Comparison of ENCODE assay signal across 9 cellular contexts in genomic region chr5:69492391-69493234, GRCh38. TPM values are rescaled to one million over a fixed set of nuclear protein-coding genes. Genes with fewer than 3 reads are reported as not detected.
DNase-seq lines count a peak whose midpoint lies in the region; ATAC-seq, FAIRE-seq and TF ChIP-seq lines count a peak whose summit lies in the region.
"Had no signal": no experiment of that assay in that cellular context is flagged by ENCODE, and none has a peak within 500 bp of the region (broad histone marks: within the 10 kb centered on the region; RNA-seq: fewer than 3 reads in every experiment).

TSS of gene OCLN (plus strand) at chr5:69492790. CDS start at chr5:69504245, 11,455 bp downstream.

- H2BK20ac ChIP-seq in H1 (ENCODE audit: low read length), result peak within 1 kb of the TSS; percentile 74; the same call in 1 of the 2 replicates

- H4K8ac ChIP-seq in H1 (ENCODE audit: extremely low read depth, insufficient read depth, low read length), result peak within 1 kb of the TSS; percentile 99

- POLR2A ChIA-PET in H1 (lab: Charles Lee; ENCODE audit: partially characterized antibody), result interaction anchor here (1.0 to 1.8 kb wide), 6 partner anchors 9 to 399 kb away, joined by 3 to 8 read pairs (median 4); partner anchors contain the start of genes GTF2H2C, MARVELD2 and SLC30A5

- H3K9me3 ChIP-seq in MG63 (no peaks in the 10 kb centered on the region), H1 (ENCODE audit: insufficient read depth in 2 of 2, low read depth in 1 of 2, low read length in 1 of 2) (no peaks in the 10 kb centered on the region), mesodermal cell (ENCODE audit: control insufficient read depth, low read length) (no peaks in the 10 kb centered on the region), thymus (ENCODE audit: control insufficient read depth) (no peaks in the 10 kb centered on the region)

- H3K79me2 ChIP-seq in H1 (ENCODE audit: control insufficient read depth in 1 of 2, insufficient read depth in 2 of 2, low read length in 2 of 2), result peaks cover 9 to 38% of the 10 kb centered on the region in 2 experiments

- H2BK5ac ChIP-seq in H1 (ENCODE audit: low read depth, low read length), result peak within 1 kb of the TSS; percentile 95

- no peak within 1 kb of the TSS for H2BK120ac ChIP-seq in H1 (replicated peaks; ENCODE audit: low read depth, low read length)

- peaks cover 3% of the 10 kb centered on the region; the same call in 1 of the 2 replicates for H3K79me1 ChIP-seq in H1 (ENCODE audit: low read depth, low read length)

- peak within 1 kb of the TSS; percentile 93 for H3K27ac ChIP-seq in H1 (ENCODE audit: low read depth, low read length)
- no peak within 1 kb of the TSS for H3K27ac ChIP-seq in mesodermal cell (ENCODE audit: low read depth, low read length, severe bottlenecking)
- no peak within 1 kb of the TSS for H3K27ac ChIP-seq in thymus (ENCODE audit: low read depth)

- H3K27me3 ChIP-seq in MG63 (peaks cover 44% of the 10 kb centered on the region), H1 (replicated peaks in 1 of 4; ENCODE audit: control insufficient read depth in 3 of 4, extremely low read depth in 1 of 4, insufficient read depth in 3 of 4, low read length in 3 of 4) (no peaks in the 10 kb centered on the region), thymus (ENCODE audit: control insufficient read depth, insufficient read depth) (peaks cover 46% of the 10 kb centered on the region)

- H4K5ac ChIP-seq in H1 (ENCODE audit: insufficient read length, low read depth, low read length), result peak within 1 kb of the TSS; percentile 97

- peaks cover 2% of the 10 kb centered on the region; the same call in 1 of the 2 replicates for H3K23me2 ChIP-seq in H1 (ENCODE audit: low read depth, low read length)

- 0 out of 3 replicates have a peak, but pooled peaks of 1 of the 2 experiments have one; percentile 6 for TF ChIP-seq EP300 in H1 (IDR thresholded peaks at IDR 0.05; ENCODE audit: borderline replicate concordance in 1 of 2, low read depth in 2 of 2, low read length in 2 of 2)

- H3K4me3 ChIP-seq in MG63, result peak within 1 kb of the TSS; percentile 47
- H3K4me3 ChIP-seq in H1 (ENCODE audit: extremely low read depth in 1 of 4, insufficient read depth in 2 of 4, low read depth in 3 of 4, low read length in 4 of 4), result peak within 1 kb of the TSS; percentile 82 to 96 (median 92)
- peak within 1 kb of the TSS; percentile 68 for H3K4me3 ChIP-seq in mesodermal cell (ENCODE audit: extremely low read depth, insufficient read depth, low read length, poor library complexity, severe bottlenecking)
- peak within 1 kb of the TSS; percentile 46 for H3K4me3 ChIP-seq in thymus (ENCODE audit: low read length)

- peak within 1 kb of the TSS; percentile 87 to 94 (median 89) for H3K9ac ChIP-seq in H1 (replicated peaks in 1 of 4; ENCODE audit: extremely low read depth in 1 of 4, low read depth in 3 of 4, low read length in 3 of 4)

- peak within 1 kb of the TSS; percentile 65 for H3K4ac ChIP-seq in H1 (replicated peaks; ENCODE audit: insufficient read length, low read depth, low read length)

- peak; percentile 51 for ATAC-seq in GM21360 (IDR thresholded peaks at IDR 0.05; ENCODE audit: unreplicated experiment)

- DNase-seq in D721Med (ENCODE audit: insufficient read length, low spot score) (peak; percentile 60), MG63 (peak; percentile 35), SW 1271 (lab: John Stamatoyannopoulos, UW) (peak; percentile 65 to 77), H1 (ENCODE audit: low read depth in 1 of 2, low spot score in 2 of 2) (peak; percentile 74 to 92), H4 (ENCODE audit: low spot score) (no peak)

- peak within 1 kb of the TSS; percentile 78 to 87 for H3K4me2 ChIP-seq in H1 (ENCODE audit: insufficient read depth in 1 of 2, low read depth in 2 of 2, low read length in 2 of 2)

- peak within 1 kb of the TSS; percentile 65; the same call in 1 of the 2 replicates for H2AFZ ChIP-seq in H1 (ENCODE audit: low read length)

- peak within 1 kb of the TSS; percentile 89 for H3K18ac ChIP-seq in H1 (ENCODE audit: extremely low read depth, low read length)

- CTCF ChIA-PET in H1 (lab: Charles Lee; ENCODE audit: partially characterized antibody), result interaction anchor here (1.0 kb wide), 1 partner anchor 28 kb away, joined by 3 read pairs; no protein-coding TSS in a partner anchor

- H3K23ac ChIP-seq in H1 (ENCODE audit: insufficient read length), result no peak within 1 kb of the TSS

- FAIRE-seq in D721Med (lab: Jason Lieb, UNC), result no peak
- no peak for FAIRE-seq in H1 (lab: Jason Lieb, UNC)
- FAIRE-seq: TTC549 had no signal

- H2AK5ac ChIP-seq in H1 (ENCODE audit: low read depth, low read length), result no peak within 1 kb of the TSS

- peak; percentile 54 to 91 for TF ChIP-seq POLR2A in H1 (IDR thresholded peaks at IDR 0.05; ENCODE audit: control extremely low read depth in 1 of 2, low read depth in 2 of 2, low read length in 2 of 2)

- peak within 1 kb of the TSS; percentile 94 for H2BK12ac ChIP-seq in H1 (ENCODE audit: low read depth, low read length)

- peak within 1 kb of the TSS; percentile 90 for H4K91ac ChIP-seq in H1 (replicated peaks; ENCODE audit: insufficient read length, low read length)

- H3K36me3 ChIP-seq in MG63 (no peaks in the 10 kb centered on the region), H1 (ENCODE audit: control insufficient read depth in 2 of 4, insufficient read depth in 4 of 4, low read length in 3 of 4) (no peaks in the 10 kb centered on the region), mesodermal cell (ENCODE audit: control insufficient read depth, insufficient read depth, low read length) (no peaks in the 10 kb centered on the region), thymus (ENCODE audit: control insufficient read depth, insufficient read depth) (no peaks in the 10 kb centered on the region)

- peak within 1 kb of the TSS; percentile 78 for H3K56ac ChIP-seq in H1 (replicated peaks; ENCODE audit: insufficient read length, low read depth, low read length)

- peak in 1 of 2 experiments; percentile 3; a peak in 1 of 4 replicates for TF ChIP-seq RAD21 in H1 (IDR thresholded peaks at IDR 0.05 in 1 of 2, conservative IDR thresholded peaks at IDR 0.05 in 1 of 2; ENCODE audit: low read depth in 2 of 2, low read length in 2 of 2)

- peak within 1 kb of the TSS; percentile 88; the same call in 1 of the 2 replicates for H2BK15ac ChIP-seq in H1 (ENCODE audit: low read length)

- peaks cover 0 to 1% of the 10 kb centered on the region in 2 experiments for H4K20me1 ChIP-seq in H1 (replicated peaks in 1 of 2; ENCODE audit: control insufficient read depth in 1 of 2, insufficient read depth in 2 of 2, low read length in 2 of 2)

- 1% methylated on average over 50 of the region's 86 CpGs; no CpG with 5 or more reads in 1 of the 2 experiments for WGBS in H1 (ENCODE audit: extremely low coverage in 1 of 2, insufficient coverage in 1 of 2, insufficient read length in 1 of 2, insufficient replicate concordance in 2 of 2, low coverage in 1 of 2, low lambda C conversion rate in 2 of 2, missing lambda C conversion rate in 1 of 2), 2 experiments
- WGBS in mesodermal cell (ENCODE audit: insufficient coverage in 2 of 2), 2 experiments, result 0% methylated on average over 62 to 66 of the region's 86 CpGs
- WGBS in thymus, result under 1% methylated on average over 86 of the region's 86 CpGs

- H3K4me1 ChIP-seq in H1 (replicated peaks in 1 of 4; ENCODE audit: control insufficient read depth in 3 of 4, insufficient read depth in 4 of 4, low read length in 3 of 4) (peaks cover 0 to 9% (median 6%) of the 10 kb centered on the region in 4 experiments; a peak in 4 of 7 replicates), mesodermal cell (ENCODE audit: control insufficient read depth, insufficient read depth, low read length, poor library complexity, severe bottlenecking) (peaks cover 8% of the 10 kb centered on the region), thymus (ENCODE audit: control insufficient read depth, insufficient read depth, low read length) (no peaks in the 10 kb centered on the region)

- no peak within 1 kb of the TSS for H3K14ac ChIP-seq in H1 (ENCODE audit: insufficient read length)

- TF ChIP-seq CTCF in D721Med (IDR thresholded peaks at IDR 0.05; ENCODE audit: insufficient read depth, missing control alignments), result no peak
- no peak for TF ChIP-seq CTCF in H1 (IDR thresholded peaks at IDR 0.05; ENCODE audit: control extremely low read depth in 1 of 3, insufficient read depth in 1 of 3, low read depth in 1 of 3, low read length in 3 of 3)

TF ChIP-seq in H1, 55 proteins besides CTCF, POLR2A, EP300 and RAD21 (continues in another document):
- TF ChIP-seq KDM5A (IDR thresholded peaks at IDR 0.05; ENCODE audit: low read length) (no peak), CBX5 (IDR thresholded peaks at IDR 0.05; ENCODE audit: low read depth, low read length) (no peak), TEAD4 (IDR thresholded peaks at IDR 0.05; ENCODE audit: low read depth, low read length) (0 out of 2 replicates have a peak, but pooled peaks have one; percentile 15), BRCA1 (IDR thresholded peaks at IDR 0.05; ENCODE audit: low read depth, low read length) (no peak), NRF1 (IDR thresholded peaks at IDR 0.05; ENCODE audit: low read depth, low read length) (peak; percentile 84), CBX8 (IDR thresholded peaks at IDR 0.05; ENCODE audit: borderline replicate concordance, low read depth, low read length) (no peak), SUZ12 (IDR thresholded peaks at IDR 0.05; ENCODE audit: low read length) (no peak), SP1 (IDR thresholded peaks at IDR 0.05; ENCODE audit: low read depth, low read length) (0 out of 2 replicates have a peak, but pooled peaks have one; percentile 35)
- TF ChIP-seq, protein P1, sequence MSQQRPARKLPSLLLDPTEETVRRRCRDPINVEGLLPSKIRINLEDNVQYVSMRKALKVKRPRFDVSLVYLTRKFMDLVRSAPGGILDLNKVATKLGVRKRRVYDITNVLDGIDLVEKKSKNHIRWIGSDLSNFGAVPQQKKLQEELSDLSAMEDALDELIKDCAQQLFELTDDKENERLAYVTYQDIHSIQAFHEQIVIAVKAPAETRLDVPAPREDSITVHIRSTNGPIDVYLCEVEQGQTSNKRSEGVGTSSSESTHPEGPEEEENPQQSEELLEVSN (IDR thresholded peaks at IDR 0.05), result no peak; the same call in 1 of the 2 replicates

RNA-seq across cellular contexts. Expression of gene OCLN, which starts in this region (rescaled TPM):
- total RNA-seq in MG63 (2014; rRNA removed; shearing (Covaris generic); ENCODE audit: low replicate concordance), result 0.74 and 2.1 TPM in 2 replicates
- 76.3 and 85.5 TPM in 2 replicates for total RNA-seq in H1 (2021; fragmentation: NEBNext Ultra II Directional; extraction: Animal tissue kit (Norgen Biotek cat#: 25700))
- 19.8 and 27.9 TPM in 2 replicates for polyA plus RNA-seq in H1 (2011; rRNA removed)
- 25.1 TPM for polyA plus RNA-seq in H1 (2011; cell fraction: cytosol; rRNA removed)
- polyA plus RNA-seq in H1 (2011; cell fraction: nucleus; rRNA removed), result 12.6 TPM
- 23.6 to 38.1 TPM (median 35.5 TPM) in 4 replicates for polyA plus RNA-seq in H1 (2012, experiment 1 of 2)
- polyA plus RNA-seq in H1 (2012, experiment 2 of 2), result 2.6 TPM
- polyA plus RNA-seq in H1 (2013, experiment 1 of 2), result 51.5 TPM
- polyA plus RNA-seq in H1 (2013, experiment 2 of 2), result 55.0 TPM
- polyA minus RNA-seq in H1 (2011; rRNA and poly(A)+ RNA removed), result 111 and 145 TPM in 2 replicates
- polyA minus RNA-seq in H1 (2011; cell fraction: cytosol; rRNA and poly(A)+ RNA removed), result 47.8 TPM
- 57.8 TPM for polyA minus RNA-seq in H1 (2011; cell fraction: nucleus; rRNA and poly(A)+ RNA removed)
- 5.4 TPM for polyA plus RNA-seq in mesodermal cell (2013, experiment 1 of 2)
- polyA plus RNA-seq in mesodermal cell (2013, experiment 2 of 2), result 4.0 TPM
- polyA plus RNA-seq in thymus, result 7.4 TPM
- total RNA-seq in H4 (2014; rRNA removed; shearing (Covaris generic)), result 2.9 and 5.2 TPM in 2 replicates

Comparison
In these comparisons a context has a peak if more than half of its experiments do, and no peak if none do; other contexts are left out.
1. RNA of gene OCLN (total RNA-seq): 76.3 to 85.5 TPM in H1; 2.9 to 5.2 TPM in H4 and 0.74 to 2.1 TPM in MG63; every median in the first group is over 10 times any median in the second.
2. Peak in every context shown above with its lines, with median percentiles within 50 percentile points of each other: H3K4me3 ChIP-seq.